Comparison of ENCODE assay signal across 8 cellular contexts in genomic region chr1:110460253-110461220, GRCh38. TPM values are rescaled to one million over a fixed set of nuclear protein-coding genes. Genes with fewer than 3 reads are reported as not detected.
DNase-seq lines count a peak whose midpoint lies in the region; ATAC-seq and TF ChIP-seq lines count a peak whose summit lies in the region.

No MANE protein-coding gene starts in this region.

- H3K4me1 Mint-ChIP-seq in endothelial cell (ENCODE audit: unreplicated experiment): no peaks in the 10 kb centered on the region

- H3K27me3 Mint-ChIP-seq in endothelial cell (ENCODE audit: unreplicated experiment): peaks cover 8% of the 10 kb centered on the region

- DNase-seq in G401 (ENCODE audit: low spot score) (peak; percentile 93), HuH-7.5 (ENCODE audit: low spot score) (peak; percentile 65), NOMO-1 treated with dmso at 0.1 percent for 144 hours (lab: John Stamatoyannopoulos, UW; ENCODE audit: unreplicated experiment) (peak; percentile 37), endothelial cell (ENCODE audit: low spot score) (peak; percentile 89), mucosa of gallbladder (ENCODE audit: low spot score) (peak; percentile 84)
- peak; percentile 32 to 80 (median 77) for DNase-seq in activated CD8-positive, alpha-beta memory T cell treated with anti-CD3 and anti-CD28 coated beads for 48 hours (ENCODE audit: low read depth in 2 of 3, low spot score in 2 of 3)
- DNase-seq in stimulated activated CD8-positive, alpha-beta memory T cell treated with anti-CD3 and anti-CD28 coated beads, Interleukin-4, amount 100 ng/mL, for 48 hours: peak; percentile 93

- no peak overlapping the region for H3K27ac Mint-ChIP-seq in endothelial cell (ENCODE audit: unreplicated experiment)

- ATAC-seq in GM18519 (IDR thresholded peaks at IDR 0.05; ENCODE audit: low FRiP score, unreplicated experiment): no peak

- no peaks in the 10 kb centered on the region for H3K36me3 Mint-ChIP-seq in endothelial cell (ENCODE audit: low read depth, unreplicated experiment)

- peak; percentile 80 for TF ChIP-seq CTCF in endothelial cell (IDR thresholded peaks at IDR 0.05; ENCODE audit: unreplicated experiment)

- no peaks in the 10 kb centered on the region for H3K9me3 Mint-ChIP-seq in endothelial cell (ENCODE audit: unreplicated experiment)

- in situ Hi-C loops in G401 (cut with HindIII; ENCODE audit: low sequenced_read_pairs): no loop called here

- H3K4me3 Mint-ChIP-seq in endothelial cell (ENCODE audit: unreplicated experiment): no peak overlapping the region

RNA-seq across cellular contexts. Expression of gene PROK1, which starts 9.6 kb away (rescaled TPM):
- not detected in 2 replicates for total RNA-seq in G401 (2014; rRNA removed; shearing (Covaris generic))
- total RNA-seq in endothelial cell (ENCODE audit: unreplicated experiment) (not detected), mucosa of gallbladder (0.40 TPM)

RNA-seq across cellular contexts. Expression of gene LAMTOR5, which starts 53.0 kb away (rescaled TPM):
- 68.1 and 100 TPM in 2 replicates for total RNA-seq in G401 (2014; rRNA removed; shearing (Covaris generic))
- total RNA-seq in endothelial cell (ENCODE audit: unreplicated experiment) (135 TPM), mucosa of gallbladder (159 TPM)

RNA-seq across cellular contexts. Expression of gene KCNA10, which starts 58.4 kb away (rescaled TPM):
- not detected in 2 replicates for total RNA-seq in G401 (2014; rRNA removed; shearing (Covaris generic))
- not detected for total RNA-seq in endothelial cell (ENCODE audit: unreplicated experiment)
- total RNA-seq in mucosa of gallbladder: not detected

Comparison
In these comparisons a context has a peak if more than half of its experiments do, and no peak if none do; other contexts are left out.
1. DNase-seq: peak in every context shown above with its lines; median percentile 93 in G401; 93 in stimulated activated CD8-positive, alpha-beta memory T cell treated with anti-CD3 and anti-CD28 coated beads, Interleukin-4, amount 100 ng/mL, for 48 hours; 89 in endothelial cell; 84 in mucosa of gallbladder; 77 in activated CD8-positive, alpha-beta memory T cell treated with anti-CD3 and anti-CD28 coated beads for 48 hours; 65 in HuH-7.5; 37 in NOMO-1 treated with dmso at 0.1 percent for 144 hours.